Comparison of ENCODE assay signal across 20 cellular contexts in the genomic region with DNA sequence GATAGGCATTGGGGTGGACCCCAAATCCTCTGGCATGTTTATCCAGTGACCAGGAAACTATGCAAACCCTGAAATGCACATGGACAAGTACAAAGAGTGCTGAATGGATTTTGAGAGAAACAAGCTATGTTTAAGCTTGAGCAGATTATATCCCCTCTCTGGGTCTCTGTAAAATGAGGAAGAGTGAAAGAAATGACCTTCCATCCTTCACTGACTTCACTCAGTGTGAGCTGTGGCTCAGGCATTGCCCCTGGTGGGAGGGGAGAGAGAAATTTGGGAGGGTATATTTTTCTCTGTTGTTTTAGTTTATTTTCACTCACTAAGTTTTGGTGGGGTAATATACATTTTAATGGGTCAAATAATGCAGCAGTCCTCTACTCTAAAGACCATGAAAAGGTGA.
"Had no signal": no experiment of that assay in that cellular context is flagged by ENCODE, and none has a peak within 500 bp of the region (broad histone marks: within the 10 kb centered on the region; RNA-seq: fewer than 3 reads in every experiment).

No MANE protein-coding gene starts in this region.

- DNase-seq: activated CD4-positive, alpha-beta T cell treated with anti-CD3 and anti-CD28 coated beads for 1 hour; activated CD4-positive, alpha-beta T cell treated with anti-CD3 and anti-CD28 coated beads, Interleukin-2, amount 50 U/mL, for 1 hour; activated gamma-delta T cell treated with Interleukin-2 at 50 U/mL for 16 hours; activated T-cell treated with anti-CD3 and anti-CD28 coated beads, Interleukin-2, amount 50 U/mL, for 1 hour; adrenal gland; central memory CD4-positive, alpha-beta T cell; effector memory CD8-positive, alpha-beta T cell; heart left ventricle; left ventricle myocardium superior; mammary epithelial cell; midbrain; right lobe of liver; stimulated activated CD4-positive, alpha-beta T cell treated with anti-CD3 and anti-CD28 coated beads, Interleukin-2, amount 100 ng/mL, for 24 hours; WERI-Rb-1 had no signal

- H3K27ac ChIP-seq: adrenal gland, ascending aorta, esophagus muscularis mucosa, heart left ventricle, right lobe of liver, thoracic aorta, vagina, WERI-Rb-1 had no signal

- H3K4me1 ChIP-seq: adrenal gland, right lobe of liver had no signal

- ATAC-seq: effector memory CD8-positive, alpha-beta T cell; heart left ventricle; left ventricle myocardium superior; right lobe of liver; stimulated activated effector memory CD8-positive, alpha-beta T cell treated with anti-CD3 and anti-CD28 coated beads, Interleukin-12 subunit alpha, Interleukin-12 subunit beta, amount 100 ng/mL, for 72 hours had no signal

- H3K4me3 ChIP-seq: adrenal gland, ascending aorta, esophagus muscularis mucosa, heart left ventricle, right lobe of liver, skin epidermis, thoracic aorta, vagina had no signal

- H3K27me3 ChIP-seq: adrenal gland, ascending aorta, heart left ventricle, right lobe of liver, vagina had no signal

- H3K36me3 ChIP-seq: adrenal gland, ascending aorta, esophagus muscularis mucosa, right lobe of liver, thoracic aorta, vagina, WERI-Rb-1 had no signal

- H3K9me3 ChIP-seq: adrenal gland, right lobe of liver, thoracic aorta, vagina had no signal
